28 cellular contexts compared by ENCODE assay signal in genomic region chr4:19831644-19832285, GRCh38.
DNase-seq lines count a peak whose midpoint lies in the region; ATAC-seq and TF ChIP-seq lines count a peak whose summit lies in the region.
"Had no signal": no experiment of that assay in that cellular context is flagged by ENCODE, and none has a peak within 500 bp of the region (broad histone marks: within the 10 kb centered on the region; RNA-seq: fewer than 3 reads in every experiment).

No MANE protein-coding gene starts in this region.

- no peak overlapping the region for H3K4me3 Mint-ChIP-seq in HFFc6
- H3K4me3 Mint-ChIP-seq in T-helper 2 cell treated with Interferon-gamma antibody and Interleukin-4, amounts not matched to agents 5 μg/mL and 100 μg/mL, for 36 hours: no peak overlapping the region
- H3K4me3 Mint-ChIP-seq: activated naive CD4-positive, alpha-beta T cell treated with anti-CD3 and anti-CD28 coated beads, Interleukin-2, amount 50 U/mL, for 24 hours; activated T-helper 17 cell treated with anti-CD3 and anti-CD28 coated beads, Interleukin-2, amount 50 U/mL, for 72 hours; GM23338; nephron had no signal

- no peaks in the 10 kb centered on the region for H3K27me3 Mint-ChIP-seq in HFFc6 (ENCODE audit: insufficient read depth)
- H3K27me3 Mint-ChIP-seq in T-helper 2 cell treated with Interferon-gamma antibody and Interleukin-4, amounts not matched to agents 5 μg/mL and 100 μg/mL, for 36 hours (ENCODE audit: low read depth): no peaks in the 10 kb centered on the region
- H3K27me3 Mint-ChIP-seq: activated naive CD4-positive, alpha-beta T cell treated with anti-CD3 and anti-CD28 coated beads, Interleukin-2, amount 50 U/mL, for 24 hours; activated T-helper 17 cell treated with anti-CD3 and anti-CD28 coated beads, Interleukin-2, amount 50 U/mL, for 72 hours had no signal

- H3K4me3 ChIP-seq in fibroblast of villous mesenchyme (ENCODE audit: low read depth, low read length): no peak overlapping the region
- H3K4me3 ChIP-seq: A549; BLaER1 treated with 17β-estradiol and CSF1 and Interleukin-3, amounts not matched to agents 10 nM and 100 nM; breast epithelium; gastroesophageal sphincter; GM23338; tibial artery had no signal

- no peaks in the 10 kb centered on the region for H3K9me3 Mint-ChIP-seq in HFFc6
- peaks cover 17% of the 10 kb centered on the region for H3K9me3 Mint-ChIP-seq in T-helper 2 cell treated with Interferon-gamma antibody and Interleukin-4, amounts not matched to agents 5 μg/mL and 100 μg/mL, for 36 hours
- H3K9me3 Mint-ChIP-seq: GM23338, nephron had no signal

- TF ChIP-seq CTCF in HFFc6 (IDR thresholded peaks at IDR 0.05): no peak
- TF ChIP-seq CTCF in fibroblast of villous mesenchyme (IDR thresholded peaks at IDR 0.05; ENCODE audit: insufficient read depth, low read depth, low read length): no peak

- no peaks in the 10 kb centered on the region for H3K36me3 Mint-ChIP-seq in HFFc6 (ENCODE audit: low read depth)
- H3K36me3 Mint-ChIP-seq in T-helper 2 cell treated with Interferon-gamma antibody and Interleukin-4, amounts not matched to agents 5 μg/mL and 100 μg/mL, for 36 hours (ENCODE audit: low read depth): no peaks in the 10 kb centered on the region
- H3K36me3 Mint-ChIP-seq: activated naive CD4-positive, alpha-beta T cell treated with anti-CD3 and anti-CD28 coated beads, Interleukin-2, amount 50 U/mL, for 24 hours had no signal

- DNase-seq in AG08396 (ENCODE audit: low spot score) (peak; percentile 28), HFFc6 (peak; percentile 63), astrocyte of the hippocampus (ENCODE audit: low read depth, low spot score) (peak; percentile 34), fibroblast of villous mesenchyme (ENCODE audit: low read depth) (peak; percentile 29), ecto neural progenitor cell (ENCODE audit: low spot score) (no peak)
- no peak for DNase-seq in T-helper 2 cell treated with Interferon-gamma antibody and Interleukin-4, amounts not matched to agents 5 μg/mL and 100 μg/mL, for 36 hours (ENCODE audit: low spot score)
- DNase-seq: activated CD4-positive, alpha-beta T cell treated with anti-CD3 and anti-CD28 coated beads for 4 hours; amniotic stem cell; effector CD8-positive, alpha-beta T cell; KBM-7; mammary epithelial cell; NCI-H1105 treated with DMSO at 0.1 percent for 48 hours; NCI-H2029 treated with DMSO at 0.1 percent for 48 hours; NCI-H2227 treated with DMSO at 0.1 percent for 48 hours; NCI-H526 treated with DMSO at 0.1 percent for 48 hours; SHP77 treated with DMSO at 0.1 percent for 48 hours; stimulated activated CD4-positive, alpha-beta T cell treated with anti-CD3 and anti-CD28 coated beads, Interleukin-4, amount 100 ng/mL, for 24 hours; tibial artery had no signal

- ATAC-seq in GM19452 (IDR thresholded peaks at IDR 0.05; ENCODE audit: unreplicated experiment) (no peak), HG02798 (IDR thresholded peaks at IDR 0.05; ENCODE audit: poor library complexity, unreplicated experiment) (no peak)
- ATAC-seq: A549; activated T-helper 17 cell treated with anti-CD3 and anti-CD28 coated beads, Interleukin-2, amount 50 U/mL, for 72 hours; gastroesophageal sphincter; GM23338 had no signal

- no peaks in the 10 kb centered on the region for H3K4me1 Mint-ChIP-seq in HFFc6 (ENCODE audit: low read depth)
- H3K4me1 Mint-ChIP-seq in T-helper 2 cell treated with Interferon-gamma antibody and Interleukin-4, amounts not matched to agents 5 μg/mL and 100 μg/mL, for 36 hours (ENCODE audit: low read depth): no peaks in the 10 kb centered on the region
- H3K4me1 Mint-ChIP-seq: activated naive CD4-positive, alpha-beta T cell treated with anti-CD3 and anti-CD28 coated beads, Interleukin-2, amount 50 U/mL, for 24 hours; activated T-helper 17 cell treated with anti-CD3 and anti-CD28 coated beads, Interleukin-2, amount 50 U/mL, for 72 hours; nephron had no signal

- no peak overlapping the region for H3K27ac Mint-ChIP-seq in HFFc6
- no peak overlapping the region for H3K27ac Mint-ChIP-seq in T-helper 2 cell treated with Interferon-gamma antibody and Interleukin-4, amounts not matched to agents 5 μg/mL and 100 μg/mL, for 36 hours
- H3K27ac Mint-ChIP-seq: activated naive CD4-positive, alpha-beta T cell treated with anti-CD3 and anti-CD28 coated beads, Interleukin-2, amount 50 U/mL, for 24 hours; activated T-helper 17 cell treated with anti-CD3 and anti-CD28 coated beads, Interleukin-2, amount 50 U/mL, for 72 hours; GM23338; nephron had no signal

Comparison
In these comparisons a context has a peak if more than half of its experiments do, and no peak if none do; other contexts are left out.
1. DNase-seq: peak in AG08396 (single experiment), HFFc6 (single experiment), astrocyte of the hippocampus (single experiment) and fibroblast of villous mesenchyme (single experiment); none in T-helper 2 cell treated with Interferon-gamma antibody and Interleukin-4, amounts not matched to agents 5 μg/mL and 100 μg/mL, for 36 hours (single experiment) and ecto neural progenitor cell (single experiment).